In genomic region chr6:47106216-47106615, GRCh38 we compare ENCODE assay signal across 19 cellular contexts.
DNase-seq lines count a peak whose midpoint lies in the region; ATAC-seq and TF ChIP-seq lines count a peak whose summit lies in the region.
"Had no signal": no experiment of that assay in that cellular context is flagged by ENCODE, and none has a peak within 500 bp of the region (broad histone marks: within the 10 kb centered on the region; RNA-seq: fewer than 3 reads in every experiment).

No MANE protein-coding gene starts in this region.

- no peak overlapping the region for H3K4me2 ChIP-seq in mammary epithelial cell (ENCODE audit: insufficient read depth, low read depth, low read length)
- H3K4me2 ChIP-seq: BLaER1, KMS-11 had no signal

- H3K4me1 ChIP-seq in mammary epithelial cell (ENCODE audit: insufficient read depth, low read length) (peaks cover 25% of the 10 kb centered on the region), breast epithelium (no peaks in the 10 kb centered on the region), iPS-20b (ENCODE audit: insufficient read depth, low read length) (peaks cover 23% of the 10 kb centered on the region), upper lobe of left lung (peaks cover 5 to 15% (median 5%) of the 10 kb centered on the region in 4 donors)

- no peak for DNase-seq in mammary epithelial cell
- no peak for DNase-seq in breast epithelium (ENCODE audit: low spot score in 2 of 2)
- DNase-seq in WTC11 (ENCODE audit: low spot score): no peak
- no peak for DNase-seq in stimulated activated naive CD8-positive, alpha-beta T cell treated with anti-CD3 and anti-CD28 coated beads, Interleukin-15, Interleukin-2, amounts not matched to agents 100 U/mL and 50 U/mL, for 24 hours
- DNase-seq in WERI-Rb-1: no peak
- DNase-seq in upper lobe of left lung: no peak
- DNase-seq: CD8-positive, alpha-beta memory T cell; DMS 273 treated with DMSO at 0.1 percent for 48 hours; MG63; NCI-H1105; NCI-H187; NCI-H446; Peyer's patch; SHP77 treated with DMSO at 0.1 percent for 48 hours had no signal

- in situ Hi-C loops in mammary epithelial cell (cut with MboI; ENCODE audit: low sequenced_read_pairs in 2 of 2): no loop called here

- no peaks in the 10 kb centered on the region for H3K79me2 ChIP-seq in mammary epithelial cell (ENCODE audit: insufficient read depth, low read length)

- H3K27me3 Mint-ChIP-seq in WTC11 (ENCODE audit: low read depth): no peaks in the 10 kb centered on the region

- H3K9ac ChIP-seq in mammary epithelial cell (ENCODE audit: insufficient read depth, low read length) (no peak overlapping the region), iPS-20b (ENCODE audit: low read depth, low read length) (peak overlapping the region; percentile 38; the same call in 1 of the 2 replicates)
- H3K9ac ChIP-seq: BLaER1, KMS-11 had no signal

- H3K27ac Mint-ChIP-seq in WTC11: peak overlapping the region; percentile 83

- ATAC-seq in WTC11 (no peak), upper lobe of left lung (ENCODE audit: low FRiP score in 2 of 2) (no peak), HG03095 (IDR thresholded peaks at IDR 0.05; ENCODE audit: unreplicated experiment) (no peak)
- no peak for ATAC-seq in stimulated activated naive CD8-positive, alpha-beta T cell treated with anti-CD3 and anti-CD28 coated beads, Interleukin-15, Interleukin-2, amounts not matched to agents 100 U/mL and 50 U/mL, for 24 hours

- CTCF ChIA-PET in mammary epithelial cell (lab: Charles Lee; ENCODE audit: low non-redundant PET): no interaction called here
- CTCF ChIA-PET in WTC11 (lab: Charles Lee): interaction anchor here (1.3 to 1.5 kb wide), 3 partner anchors 9 to 615 kb away, joined by 3 to 6 read pairs (median 3); partner anchors contain the start of gene RCAN2

- no peak overlapping the region for H3K4me3 ChIP-seq in mammary epithelial cell (replicated peaks in 1 of 3; ENCODE audit: insufficient read depth in 1 of 3, low read depth in 2 of 3, low read length in 3 of 3)
- no peak overlapping the region for H3K4me3 ChIP-seq in breast epithelium
- 0 out of 2 replicates have a peak overlapping the region, but pooled peaks have one; percentile 12 for H3K4me3 ChIP-seq in iPS-20b (ENCODE audit: low read length)
- no peak overlapping the region for H3K4me3 ChIP-seq in WERI-Rb-1 (ENCODE audit: low read depth, low read length)
- no peak overlapping the region for H3K4me3 ChIP-seq in upper lobe of left lung
- H3K4me3 ChIP-seq: BLaER1, MG63, Peyer's patch had no signal

- H3K9me3 ChIP-seq in mammary epithelial cell (replicated peaks; ENCODE audit: insufficient read depth, low read length) (no peaks in the 10 kb centered on the region), breast epithelium (no peaks in the 10 kb centered on the region), iPS-20b (ENCODE audit: insufficient read depth, low read depth, low read length) (no peaks in the 10 kb centered on the region), WERI-Rb-1 (ENCODE audit: severe bottlenecking) (no peaks in the 10 kb centered on the region), upper lobe of left lung (no peaks in the 10 kb centered on the region)
- H3K9me3 ChIP-seq: BLaER1, MG63, Peyer's patch had no signal

- no peaks in the 10 kb centered on the region for H3K9me3 Mint-ChIP-seq in WTC11

- no peak for TF ChIP-seq EP300 in upper lobe of left lung (IDR thresholded peaks at IDR 0.05)

- peak overlapping the region; percentile 35 for H3K27ac ChIP-seq in mammary epithelial cell (ENCODE audit: insufficient read depth, low read depth, low read length)
- H3K27ac ChIP-seq in breast epithelium: no peak overlapping the region
- H3K27ac ChIP-seq in iPS-20b (ENCODE audit: low read length): peak overlapping the region; percentile 46
- no peak overlapping the region for H3K27ac ChIP-seq in WERI-Rb-1
- H3K27ac ChIP-seq in upper lobe of left lung: no peak overlapping the region
- H3K27ac ChIP-seq: 22Rv1, BLaER1, KMS-11, Peyer's patch had no signal

- H3K27me3 ChIP-seq in mammary epithelial cell (ENCODE audit: insufficient read depth, low read length) (no peaks in the 10 kb centered on the region), breast epithelium (no peaks in the 10 kb centered on the region), iPS-20b (ENCODE audit: insufficient read depth, low read length) (no peaks in the 10 kb centered on the region), WERI-Rb-1 (ENCODE audit: insufficient read depth, low read depth, severe bottlenecking) (no peaks in the 10 kb centered on the region), upper lobe of left lung (no peaks in the 10 kb centered on the region)
- H3K27me3 ChIP-seq: BLaER1, MG63, Peyer's patch had no signal

- TF ChIP-seq CTCF in mammary epithelial cell (conservative IDR thresholded peaks at IDR 0.05 in 1 of 2, IDR thresholded peaks at IDR 0.05 in 1 of 2; ENCODE audit: extremely low read depth in 1 of 2, insufficient read depth in 1 of 2, low read depth in 1 of 2, low read length in 2 of 2) (no peak), breast epithelium (IDR thresholded peaks at IDR 0.05) (no peak), WTC11 (IDR thresholded peaks at IDR 0.05) (no peak), WERI-Rb-1 (IDR thresholded peaks at IDR 0.05; ENCODE audit: low read depth, low read length) (no peak), upper lobe of left lung (IDR thresholded peaks at IDR 0.05) (no peak)

- H4K20me1 ChIP-seq in mammary epithelial cell (ENCODE audit: insufficient read depth, low read length): no peaks in the 10 kb centered on the region
- H4K20me1 ChIP-seq: BLaER1 had no signal

- dilution Hi-C loops in mammary epithelial cell (cut with HindIII; ENCODE audit: low sequenced_read_pairs): no loop called here

- POLR2A ChIA-PET in WTC11 (lab: Charles Lee): interaction anchor here (0.5 kb wide), 1 partner anchor 176 kb away, joined by 7 read pairs; no protein-coding TSS in a partner anchor

- 22% methylated on average over 3 of the region's 3 CpGs for WGBS in mammary epithelial cell (ENCODE audit: low coverage, missing lambda C conversion rate)
- 71 to 90% methylated on average over 3 of the region's 3 CpGs for WGBS in upper lobe of left lung, 2 donors

- peak overlapping the region; percentile 18 for H2AFZ ChIP-seq in mammary epithelial cell (ENCODE audit: low read depth, low read length)

- no TSS peak for BruUV-seq in mammary epithelial cell (replicated peaks; lab: Mats Ljungman, UMichigan)

- no peak overlapping the region for H3K4me3 Mint-ChIP-seq in WTC11
- H3K4me3 Mint-ChIP-seq: CD8-positive, alpha-beta memory T cell had no signal

- H3K36me3 Mint-ChIP-seq in WTC11: no peaks in the 10 kb centered on the region
- H3K36me3 Mint-ChIP-seq: CD8-positive, alpha-beta memory T cell had no signal

- H3K36me3 ChIP-seq in mammary epithelial cell (ENCODE audit: insufficient read depth, low read length) (no peaks in the 10 kb centered on the region), breast epithelium (no peaks in the 10 kb centered on the region), iPS-20b (ENCODE audit: insufficient read depth, low read depth, low read length) (no peaks in the 10 kb centered on the region), WERI-Rb-1 (no peaks in the 10 kb centered on the region), upper lobe of left lung (no peaks in the 10 kb centered on the region)
- H3K36me3 ChIP-seq: BLaER1, MG63, Peyer's patch had no signal

- peaks cover 43% of the 10 kb centered on the region for H3K4me1 Mint-ChIP-seq in WTC11
- H3K4me1 Mint-ChIP-seq: CD8-positive, alpha-beta memory T cell had no signal

- intact Hi-C loops in mammary epithelial cell (cut with micrococcal nuclease) (no loop called here), breast epithelium (cut with DNase I; ENCODE audit: low total_unique reads) (no loop called here)

- TF ChIP-seq POLR2A in breast epithelium (IDR thresholded peaks at IDR 0.05): no peak
- no peak for TF ChIP-seq POLR2A in upper lobe of left lung (IDR thresholded peaks at IDR 0.05)

TF ChIP-seq in WTC11, 78 proteins besides CTCF, POLR2A, EP300 and RAD21:
- TF ChIP-seq SMAD4 (CRISPR knock-in tag; IDR thresholded peaks at IDR 0.05): no peak
- TF ChIP-seq ZNF232 (CRISPR knock-in tag; IDR thresholded peaks at IDR 0.05): no peak
- no peak for TF ChIP-seq ZNF121 (CRISPR knock-in tag; IDR thresholded peaks at IDR 0.05)
- TF ChIP-seq, protein P1, sequence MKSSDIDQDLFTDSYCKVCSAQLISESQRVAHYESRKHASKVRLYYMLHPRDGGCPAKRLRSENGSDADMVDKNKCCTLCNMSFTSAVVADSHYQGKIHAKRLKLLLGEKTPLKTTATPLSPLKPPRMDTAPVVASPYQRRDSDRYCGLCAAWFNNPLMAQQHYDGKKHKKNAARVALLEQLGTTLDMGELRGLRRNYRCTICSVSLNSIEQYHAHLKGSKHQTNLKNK (CRISPR knock-in tag; IDR thresholded peaks at IDR 0.05): no peak
- no peak for TF ChIP-seq GTF2I (CRISPR knock-in tag; conservative IDR thresholded peaks at IDR 0.05)
- TF ChIP-seq, protein P2, sequence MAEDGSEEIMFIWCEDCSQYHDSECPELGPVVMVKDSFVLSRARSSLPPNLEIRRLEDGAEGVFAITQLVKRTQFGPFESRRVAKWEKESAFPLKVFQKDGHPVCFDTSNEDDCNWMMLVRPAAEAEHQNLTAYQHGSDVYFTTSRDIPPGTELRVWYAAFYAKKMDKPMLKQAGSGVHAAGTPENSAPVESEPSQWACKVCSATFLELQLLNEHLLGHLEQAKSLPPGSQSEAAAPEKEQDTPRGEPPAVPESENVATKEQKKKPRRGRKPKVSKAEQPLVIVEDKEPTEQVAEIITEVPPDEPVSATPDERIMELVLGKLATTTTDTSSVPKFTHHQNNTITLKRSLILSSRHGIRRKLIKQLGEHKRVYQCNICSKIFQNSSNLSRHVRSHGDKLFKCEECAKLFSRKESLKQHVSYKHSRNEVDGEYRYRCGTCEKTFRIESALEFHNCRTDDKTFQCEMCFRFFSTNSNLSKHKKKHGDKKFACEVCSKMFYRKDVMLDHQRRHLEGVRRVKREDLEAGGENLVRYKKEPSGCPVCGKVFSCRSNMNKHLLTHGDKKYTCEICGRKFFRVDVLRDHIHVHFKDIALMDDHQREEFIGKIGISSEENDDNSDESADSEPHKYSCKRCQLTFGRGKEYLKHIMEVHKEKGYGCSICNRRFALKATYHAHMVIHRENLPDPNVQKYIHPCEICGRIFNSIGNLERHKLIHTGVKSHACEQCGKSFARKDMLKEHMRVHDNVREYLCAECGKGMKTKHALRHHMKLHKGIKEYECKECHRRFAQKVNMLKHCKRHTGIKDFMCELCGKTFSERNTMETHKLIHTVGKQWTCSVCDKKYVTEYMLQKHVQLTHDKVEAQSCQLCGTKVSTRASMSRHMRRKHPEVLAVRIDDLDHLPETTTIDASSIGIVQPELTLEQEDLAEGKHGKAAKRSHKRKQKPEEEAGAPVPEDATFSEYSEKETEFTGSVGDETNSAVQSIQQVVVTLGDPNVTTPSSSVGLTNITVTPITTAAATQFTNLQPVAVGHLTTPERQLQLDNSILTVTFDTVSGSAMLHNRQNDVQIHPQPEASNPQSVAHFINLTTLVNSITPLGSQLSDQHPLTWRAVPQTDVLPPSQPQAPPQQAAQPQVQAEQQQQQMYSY (CRISPR knock-in tag; IDR thresholded peaks at IDR 0.05): no peak
- no peak for TF ChIP-seq ETV6 (CRISPR knock-in tag; IDR thresholded peaks at IDR 0.05)
- TF ChIP-seq ZNF317 (CRISPR knock-in tag; IDR thresholded peaks at IDR 0.05; ENCODE audit: borderline replicate concordance, low read depth): no peak

Comparison
In these comparisons a context has a peak if more than half of its experiments do, and no peak if none do; other contexts are left out.
1. H3K27ac ChIP-seq: peak in mammary epithelial cell (single experiment) and iPS-20b (single experiment); none in breast epithelium (0 of 2), WERI-Rb-1 (single experiment) and upper lobe of left lung (0 of 4).